ENCODE assay signal across 24 cellular contexts in genomic region chr10:5932345-5932744, GRCh38.
"Had no signal": no experiment of that assay in that cellular context is flagged by ENCODE, and none has a peak within 500 bp of the region (broad histone marks: within the 10 kb centered on the region; RNA-seq: fewer than 3 reads in every experiment).

No MANE protein-coding gene starts in this region.

- H3K9me3 Mint-ChIP-seq: activated CD4-positive, alpha-beta T cell treated with anti-CD3 and anti-CD28 coated beads, Interleukin-2, amount 10 ng/mL, durations not matched to agents 24 days and 14 days; activated naive CD4-positive, alpha-beta T cell treated with anti-CD3 and anti-CD28 coated beads, Interleukin-2, amount 10 ng/mL, durations not matched to agents 7 days and 5 days; activated naive CD8-positive, alpha-beta T cell treated with anti-CD3 and anti-CD28 coated beads, Interleukin-2, amount 50 U/mL, for 24 hours; natural killer cell treated with Interleukin-12 subunit alpha and Interleukin-12 subunit beta and Interleukin-15 and Interleukin-18, amount 100 ng/mL, for 72 hours; stimulated activated naive CD8-positive, alpha-beta T cell treated with anti-CD3 and anti-CD28 coated beads, Interleukin-15, Interleukin-2, amounts not matched to agents 100 ng/mL and 50 ng/mL, for 24 hours had no signal

- H3K9me3 ChIP-seq: breast epithelium, esophagus squamous epithelium, lower lobe of right lung, neutrophil, suprapubic skin had no signal

- H3K27me3 ChIP-seq: breast epithelium, esophagus squamous epithelium, neutrophil, suprapubic skin had no signal

- H3K27ac ChIP-seq: lower lobe of right lung, neutrophil, skin epidermis, suprapubic skin had no signal

- H3K27me3 Mint-ChIP-seq: activated CD4-positive, alpha-beta T cell treated with anti-CD3 and anti-CD28 coated beads, Interleukin-2, amount 10 ng/mL, durations not matched to agents 24 days and 14 days; activated naive CD4-positive, alpha-beta T cell treated with anti-CD3 and anti-CD28 coated beads, Interleukin-2, amount 10 ng/mL, durations not matched to agents 7 days and 5 days; activated naive CD8-positive, alpha-beta T cell treated with anti-CD3 and anti-CD28 coated beads, Interleukin-2, amount 50 U/mL, for 24 hours; natural killer cell treated with Interleukin-12 subunit alpha and Interleukin-12 subunit beta and Interleukin-15 and Interleukin-18, amount 100 ng/mL, for 72 hours; stimulated activated naive CD8-positive, alpha-beta T cell treated with anti-CD3 and anti-CD28 coated beads, Interleukin-15, Interleukin-2, amounts not matched to agents 100 ng/mL and 50 ng/mL, for 24 hours had no signal

- H3K4me1 Mint-ChIP-seq: activated CD4-positive, alpha-beta T cell treated with anti-CD3 and anti-CD28 coated beads, Interleukin-2, amount 10 ng/mL, durations not matched to agents 24 days and 14 days; activated naive CD4-positive, alpha-beta T cell treated with anti-CD3 and anti-CD28 coated beads, Interleukin-2, amount 10 ng/mL, durations not matched to agents 7 days and 5 days; activated naive CD8-positive, alpha-beta T cell treated with anti-CD3 and anti-CD28 coated beads, Interleukin-2, amount 50 U/mL, for 24 hours had no signal

- H3K4me3 ChIP-seq: breast epithelium, esophagus squamous epithelium, lower lobe of right lung, skin epidermis, suprapubic skin had no signal

- H3K27ac Mint-ChIP-seq: activated CD4-positive, alpha-beta T cell treated with anti-CD3 and anti-CD28 coated beads, Interleukin-2, amount 10 ng/mL, durations not matched to agents 24 days and 14 days; activated naive CD4-positive, alpha-beta T cell treated with anti-CD3 and anti-CD28 coated beads, Interleukin-2, amount 10 ng/mL, durations not matched to agents 7 days and 5 days; activated naive CD8-positive, alpha-beta T cell treated with anti-CD3 and anti-CD28 coated beads, Interleukin-2, amount 50 U/mL, for 24 hours; natural killer cell treated with Interleukin-12 subunit alpha and Interleukin-12 subunit beta and Interleukin-15 and Interleukin-18, amount 100 ng/mL, for 72 hours; stimulated activated naive CD8-positive, alpha-beta T cell treated with anti-CD3 and anti-CD28 coated beads, Interleukin-15, Interleukin-2, amounts not matched to agents 100 ng/mL and 50 ng/mL, for 24 hours had no signal

- ATAC-seq: activated CD8-positive, alpha-beta T cell treated with anti-CD3 and anti-CD28 coated beads, Interleukin-2, amount 10 ng/mL, durations not matched to agents 7 days and 5 days; activated naive CD8-positive, alpha-beta T cell treated with anti-CD3 and anti-CD28 coated beads, Interleukin-2, amount 50 U/mL, for 24 hours; natural killer cell treated with Interleukin-12 subunit alpha and Interleukin-12 subunit beta and Interleukin-15 and Interleukin-18, amount 100 ng/mL, for 72 hours had no signal

- DNase-seq: activated CD4-positive, alpha-beta T cell treated with anti-CD3 and anti-CD28 coated beads, Interleukin-2, amount 10 ng/mL, durations not matched to agents 24 days and 14 days; activated CD4-positive, CD25-positive, alpha-beta regulatory T cell; activated CD8-positive, alpha-beta T cell treated with anti-CD3 and anti-CD28 coated beads, Interleukin-2, amount 10 ng/mL, durations not matched to agents 7 days and 5 days; activated effector memory CD4-positive, alpha-beta T cell treated with Interleukin-2 at 50 U/mL for 16 hours; activated naive CD4-positive, alpha-beta T cell treated with anti-CD3 and anti-CD28 coated beads, Interleukin-2, amount 10 ng/mL, durations not matched to agents 7 days and 5 days; activated naive CD8-positive, alpha-beta T cell treated with anti-CD3 and anti-CD28 coated beads, Interleukin-2, amount 50 U/mL, for 24 hours; activated T-cell treated with anti-CD3 and anti-CD28 coated beads, Interleukin-2, amount 50 U/mL, for 48 hours; cerebellar nuclear complex; cortex of kidney; effector CD4-positive, alpha-beta T cell; esophagus squamous epithelium; foreskin melanocyte; lower lobe of right lung; stimulated activated CD4-positive, alpha-beta T cell treated with anti-CD3 and anti-CD28 coated beads, Interleukin-15, amount 100 ng/mL, for 24 hours; stimulated activated CD4-positive, alpha-beta T cell treated with anti-CD3 and anti-CD28 coated beads, Interleukin-2, amount 100 ng/mL, for 48 hours; T-helper 1 cell; T1000; trophoblast cell had no signal

- H3K4me1 ChIP-seq: breast epithelium, esophagus squamous epithelium, lower lobe of right lung, suprapubic skin had no signal

- H3K4me3 Mint-ChIP-seq: activated CD4-positive, alpha-beta T cell treated with anti-CD3 and anti-CD28 coated beads, Interleukin-2, amount 10 ng/mL, durations not matched to agents 24 days and 14 days; activated CD8-positive, alpha-beta T cell treated with anti-CD3 and anti-CD28 coated beads, Interleukin-2, amount 10 ng/mL, durations not matched to agents 7 days and 5 days; activated naive CD4-positive, alpha-beta T cell treated with anti-CD3 and anti-CD28 coated beads, Interleukin-2, amount 10 ng/mL, durations not matched to agents 7 days and 5 days; activated naive CD8-positive, alpha-beta T cell treated with anti-CD3 and anti-CD28 coated beads, Interleukin-2, amount 50 U/mL, for 24 hours; natural killer cell treated with Interleukin-12 subunit alpha and Interleukin-12 subunit beta and Interleukin-15 and Interleukin-18, amount 100 ng/mL, for 72 hours; stimulated activated naive CD8-positive, alpha-beta T cell treated with anti-CD3 and anti-CD28 coated beads, Interleukin-15, Interleukin-2, amounts not matched to agents 100 ng/mL and 50 ng/mL, for 24 hours had no signal
